8 cellular contexts compared by ENCODE assay signal in the genomic region with DNA sequence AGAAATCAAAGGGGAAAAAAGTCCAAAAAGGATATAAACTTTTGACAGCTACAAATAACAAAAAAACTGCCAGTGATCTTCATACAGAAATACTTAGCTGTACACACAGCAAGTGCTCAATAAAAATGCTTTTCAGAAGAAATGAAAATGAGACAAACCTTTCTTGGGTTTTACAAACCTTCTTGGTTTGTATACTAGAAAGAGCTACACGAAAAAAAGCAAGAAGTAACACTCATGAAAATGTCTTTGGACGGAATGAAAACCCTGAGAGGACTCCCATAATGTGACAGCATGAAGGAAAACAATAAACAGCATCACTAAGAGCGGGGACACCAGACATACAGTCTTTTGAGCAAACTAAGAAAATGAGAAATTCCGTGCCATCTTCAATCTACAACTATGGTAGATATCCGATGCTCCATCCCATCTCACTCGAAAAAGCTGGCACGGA. TPM values are rescaled to one million over a fixed set of nuclear protein-coding genes. Genes with fewer than 3 reads are reported as not detected.
DNase-seq lines count a peak whose midpoint lies in the region; ATAC-seq, FAIRE-seq and TF ChIP-seq lines count a peak whose summit lies in the region.

No MANE protein-coding gene starts in this region.

- H3K9me3 Mint-ChIP-seq in activated naive CD8-positive, alpha-beta T cell treated with anti-CD3 and anti-CD28 coated beads, Interleukin-2, amount 50 U/mL, for 24 hours: no peaks in the 10 kb centered on the region

- no peak for DNase-seq in activated naive CD8-positive, alpha-beta T cell treated with anti-CD3 and anti-CD28 coated beads, Interleukin-2, amount 50 U/mL, for 24 hours
- DNase-seq in keratinocyte (ENCODE audit: low read depth, low spot score) (no peak), NCI-H2107 (lab: John Stamatoyannopoulos, UW) (no peak), NOMO-1 treated with dmso at 0.1 percent for 144 hours (lab: John Stamatoyannopoulos, UW; ENCODE audit: unreplicated experiment) (no peak)

- peak overlapping the region; percentile 88 for H3K4me3 Mint-ChIP-seq in activated naive CD8-positive, alpha-beta T cell treated with anti-CD3 and anti-CD28 coated beads, Interleukin-2, amount 50 U/mL, for 24 hours

- H2AFZ ChIP-seq in ACC112 (ENCODE audit: low read length, unreplicated experiment) (peak overlapping the region; percentile 73), keratinocyte (ENCODE audit: control insufficient read depth, low read length) (peak overlapping the region; percentile 92)

- H3K79me2 ChIP-seq in ACC112 (ENCODE audit: control insufficient read depth, insufficient read depth, low read length, unreplicated experiment): peaks cover 52% of the 10 kb centered on the region
- peaks cover 46% of the 10 kb centered on the region for H3K79me2 ChIP-seq in keratinocyte (ENCODE audit: control insufficient read depth, insufficient read depth, low read length)

- H3K27ac Mint-ChIP-seq in activated naive CD8-positive, alpha-beta T cell treated with anti-CD3 and anti-CD28 coated beads, Interleukin-2, amount 50 U/mL, for 24 hours: peak overlapping the region; percentile 95

- H4K20me1 ChIP-seq in keratinocyte (ENCODE audit: control insufficient read depth, extremely low read depth, insufficient read depth, low read length): no peaks in the 10 kb centered on the region

- H3K36me3 ChIP-seq in ACC112 (ENCODE audit: insufficient read depth, low read length) (no peaks in the 10 kb centered on the region), HEK293 (ENCODE audit: control insufficient read depth in 2 of 2, insufficient read depth in 1 of 2, low read length in 2 of 2) (peaks cover 0 to 15% of the 10 kb centered on the region in 2 experiments; a peak in 1 of 3 replicates), keratinocyte (ENCODE audit: control insufficient read depth in 2 of 2, extremely low read depth in 1 of 2, insufficient read depth in 2 of 2, low read length in 2 of 2) (peaks cover 0 to 3% of the 10 kb centered on the region in 2 experiments), stomach smooth muscle (ENCODE audit: control insufficient read depth in 2 of 2, insufficient read depth in 2 of 2, low read length in 2 of 2) (no peaks in the 10 kb centered on the region)

- CTCF ChIA-PET in HEK293 (lab: Yijun Ruan, JAX): interaction anchor here (0.7 kb wide), 1 partner anchor 84 kb away, joined by 3 read pairs; no protein-coding TSS in a partner anchor

- H3K9ac ChIP-seq in keratinocyte (ENCODE audit: control insufficient read depth, extremely low read depth, insufficient read depth, low read length): peak overlapping the region; percentile 87
- peak overlapping the region; percentile 67 to 75 for H3K9ac ChIP-seq in stomach smooth muscle (ENCODE audit: low read length in 2 of 2)

- H3K9me3 ChIP-seq in HEK293 (ENCODE audit: control insufficient read depth, insufficient read depth, low read depth, low read length) (no peaks in the 10 kb centered on the region), keratinocyte (ENCODE audit: control insufficient read depth, low read depth, low read length) (no peaks in the 10 kb centered on the region), stomach smooth muscle (ENCODE audit: control insufficient read depth in 2 of 2, low read length in 2 of 2) (no peaks in the 10 kb centered on the region)

- POLR2A ChIA-PET in HEK293 (lab: Yijun Ruan, JAX): interaction anchor here (1.1 to 1.7 kb wide), 2 partner anchors 11 to 13 kb away, joined by 3 to 5 read pairs; no protein-coding TSS in a partner anchor

- H3K4me3 ChIP-seq in ACC112 (ENCODE audit: low read depth, low read length) (peak overlapping the region; percentile 79), HEK293 (ENCODE audit: low read depth, low read length) (peak overlapping the region; percentile 81), keratinocyte (ENCODE audit: control insufficient read depth in 2 of 3, extremely low read depth in 1 of 3, insufficient read depth in 2 of 3, low read depth in 1 of 3, low read length in 3 of 3) (peak overlapping the region; percentile 71 to 81 (median 78)), stomach smooth muscle (ENCODE audit: low read length in 2 of 2) (peak overlapping the region; percentile 88 to 93)

- no peaks in the 10 kb centered on the region for H3K9me1 ChIP-seq in keratinocyte (ENCODE audit: control insufficient read depth, extremely low read depth, insufficient read depth, low read length)

- H3K4me1 ChIP-seq in ACC112 (ENCODE audit: control insufficient read depth, insufficient read depth, low read length, unreplicated experiment) (peaks cover 22% of the 10 kb centered on the region), HEK293 (ENCODE audit: control insufficient read depth, insufficient read depth, low read length) (peaks cover 9% of the 10 kb centered on the region; the same call in 1 of the 2 replicates), keratinocyte (ENCODE audit: control insufficient read depth, extremely low read depth, insufficient read depth, low read length) (peaks cover 27% of the 10 kb centered on the region), stomach smooth muscle (ENCODE audit: control insufficient read depth, insufficient read depth, low read length) (peaks cover 11% of the 10 kb centered on the region)

- peaks cover under 1% of the 10 kb centered on the region for H3K27me3 Mint-ChIP-seq in activated naive CD8-positive, alpha-beta T cell treated with anti-CD3 and anti-CD28 coated beads, Interleukin-2, amount 50 U/mL, for 24 hours

- peaks cover 20% of the 10 kb centered on the region for H3K36me3 Mint-ChIP-seq in activated naive CD8-positive, alpha-beta T cell treated with anti-CD3 and anti-CD28 coated beads, Interleukin-2, amount 50 U/mL, for 24 hours (ENCODE audit: low read depth)

- peak overlapping the region; percentile 76 for H3K27ac ChIP-seq in ACC112 (ENCODE audit: low read depth, low read length)
- H3K27ac ChIP-seq in HEK293 (ENCODE audit: extremely low read depth, low read depth, low read length): peak overlapping the region; percentile 98
- H3K27ac ChIP-seq in keratinocyte (ENCODE audit: control insufficient read depth, insufficient read depth, low read length): peak overlapping the region; percentile 87
- H3K27ac ChIP-seq in stomach smooth muscle (ENCODE audit: low read length): peak overlapping the region; percentile 76

- no peaks in the 10 kb centered on the region for H3K27me3 ChIP-seq in ACC112 (ENCODE audit: insufficient read depth, low read length)
- no peaks in the 10 kb centered on the region for H3K27me3 ChIP-seq in keratinocyte (ENCODE audit: control insufficient read depth, extremely low read depth, insufficient read depth, low read length)
- H3K27me3 ChIP-seq in stomach smooth muscle (ENCODE audit: control insufficient read depth in 1 of 2, insufficient read depth in 2 of 2, low read length in 2 of 2): no peaks in the 10 kb centered on the region

- H3K4me1 Mint-ChIP-seq in activated naive CD8-positive, alpha-beta T cell treated with anti-CD3 and anti-CD28 coated beads, Interleukin-2, amount 50 U/mL, for 24 hours: peaks cover 33% of the 10 kb centered on the region

- dilution Hi-C loops in keratinocyte (cut with MboI; ENCODE audit: extremely low pct_ligation_motif_present, low sequenced_read_pairs): no loop called here

- FAIRE-seq in keratinocyte (lab: Jason Lieb, UNC): no peak

- TF ChIP-seq CTCF in HEK293 (tag by site-specific recombination; IDR thresholded peaks at IDR 0.05): no peak
- no peak for TF ChIP-seq CTCF in keratinocyte (optimal IDR thresholded peaks at IDR 0.05 in 1 of 3, IDR thresholded peaks at IDR 0.05 in 1 of 3, conservative IDR thresholded peaks at IDR 0.05 in 1 of 3; ENCODE audit: extremely low read depth in 1 of 3, insufficient read depth in 2 of 3, low read length in 3 of 3)

- H3K4me2 ChIP-seq in keratinocyte (ENCODE audit: control insufficient read depth, extremely low read depth, insufficient read depth, low read depth, low read length): peak overlapping the region; percentile 99

- ATAC-seq in activated naive CD8-positive, alpha-beta T cell treated with anti-CD3 and anti-CD28 coated beads, Interleukin-2, amount 50 U/mL, for 24 hours: no peak
- no peak for ATAC-seq in GM19324 (IDR thresholded peaks at IDR 0.05; ENCODE audit: low FRiP score, unreplicated experiment)

TF ChIP-seq in HEK293, 187 proteins besides CTCF, POLR2A, EP300 and RAD21 (continues in another document):
- TF ChIP-seq ZNF664 (tag by site-specific recombination; IDR thresholded peaks at IDR 0.05): peak; percentile 49; the same call in 1 of the 2 replicates
- no peak for TF ChIP-seq ZNF707 (tag by site-specific recombination; IDR thresholded peaks at IDR 0.05)
- no peak for TF ChIP-seq BCL11B (tag by site-specific recombination; IDR thresholded peaks at IDR 0.05; ENCODE audit: low read depth)
- TF ChIP-seq, protein P1, sequence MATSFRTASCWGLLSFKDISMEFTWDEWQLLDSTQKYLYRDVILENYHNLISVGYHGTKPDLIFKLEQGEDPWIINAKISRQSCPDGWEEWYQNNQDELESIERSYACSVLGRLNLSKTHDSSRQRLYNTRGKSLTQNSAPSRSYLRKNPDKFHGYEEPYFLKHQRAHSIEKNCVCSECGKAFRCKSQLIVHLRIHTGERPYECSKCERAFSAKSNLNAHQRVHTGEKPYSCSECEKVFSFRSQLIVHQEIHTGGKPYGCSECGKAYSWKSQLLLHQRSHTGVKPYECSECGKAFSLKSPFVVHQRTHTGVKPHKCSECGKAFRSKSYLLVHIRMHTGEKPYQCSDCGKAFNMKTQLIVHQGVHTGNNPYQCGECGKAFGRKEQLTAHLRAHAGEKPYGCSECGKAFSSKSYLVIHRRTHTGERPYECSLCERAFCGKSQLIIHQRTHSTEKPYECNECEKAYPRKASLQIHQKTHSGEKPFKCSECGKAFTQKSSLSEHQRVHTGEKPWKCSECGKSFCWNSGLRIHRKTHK (tag by site-specific recombination; IDR thresholded peaks at IDR 0.05): no peak

RNA-seq across cellular contexts. Expression of a gene that starts 1.0 kb away (rescaled TPM):
- polyA plus RNA-seq in keratinocyte: 1.7 to 4.6 TPM (median 3.6 TPM) in 3 replicates
- 1.6 TPM for polyA plus RNA-seq in keratinocyte (2011; ENCODE audit: low read depth)
- 0.75 and 1.4 TPM in 2 replicates for polyA plus RNA-seq in keratinocyte (2011; cell fraction: cytosol; rRNA removed)
- 1.7 and 3.2 TPM in 2 replicates for polyA plus RNA-seq in keratinocyte (2011; cell fraction: nucleus; rRNA removed)
- polyA plus RNA-seq in keratinocyte (2012; ENCODE audit: low replicate concordance): 0.62 and 9.1 TPM in 2 replicates
- polyA minus RNA-seq in keratinocyte: 5.5 to 24.7 TPM (median 7.3 TPM) in 3 replicates
- 10.9 TPM for polyA minus RNA-seq in keratinocyte (2011; cell fraction: cytosol; rRNA and poly(A)+ RNA removed)
- 5.9 and 7.1 TPM in 2 replicates for polyA minus RNA-seq in keratinocyte (2011; cell fraction: nucleus; rRNA and poly(A)+ RNA removed)
